ENCODE assay signal across 1 cellular context in the genomic region with DNA sequence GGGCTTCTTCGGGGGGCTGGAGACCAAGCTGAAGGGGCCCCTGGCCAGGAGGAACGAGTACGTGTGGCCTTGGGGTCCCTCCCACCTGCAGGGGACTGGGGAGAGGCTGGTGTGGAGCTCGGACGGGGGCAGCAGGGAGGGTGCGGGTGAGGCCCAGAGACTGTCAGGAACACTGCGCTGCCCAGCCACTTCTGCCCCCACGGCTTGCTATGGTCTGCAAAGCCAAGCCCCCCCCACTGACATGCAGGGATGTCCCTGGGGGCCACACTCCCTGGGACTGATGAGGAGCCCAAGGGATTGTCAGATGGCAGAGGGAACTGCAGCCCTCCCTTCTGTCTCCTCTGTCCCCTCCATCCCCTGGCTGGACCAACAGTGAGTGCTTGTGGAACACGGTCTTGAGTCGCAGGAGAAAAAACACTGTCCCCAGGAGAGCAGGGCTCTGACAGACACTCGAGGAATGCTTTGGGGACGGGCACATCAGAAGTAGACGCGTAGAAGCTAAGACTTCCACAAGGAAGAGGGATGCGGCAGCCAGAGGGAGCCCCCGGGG.
TF ChIP-seq lines count a peak whose summit lies in the region.

No MANE protein-coding gene starts in this region.

TF ChIP-seq in K562, 482 proteins besides CTCF, POLR2A, EP300 and RAD21:
- TF ChIP-seq, protein P1, sequence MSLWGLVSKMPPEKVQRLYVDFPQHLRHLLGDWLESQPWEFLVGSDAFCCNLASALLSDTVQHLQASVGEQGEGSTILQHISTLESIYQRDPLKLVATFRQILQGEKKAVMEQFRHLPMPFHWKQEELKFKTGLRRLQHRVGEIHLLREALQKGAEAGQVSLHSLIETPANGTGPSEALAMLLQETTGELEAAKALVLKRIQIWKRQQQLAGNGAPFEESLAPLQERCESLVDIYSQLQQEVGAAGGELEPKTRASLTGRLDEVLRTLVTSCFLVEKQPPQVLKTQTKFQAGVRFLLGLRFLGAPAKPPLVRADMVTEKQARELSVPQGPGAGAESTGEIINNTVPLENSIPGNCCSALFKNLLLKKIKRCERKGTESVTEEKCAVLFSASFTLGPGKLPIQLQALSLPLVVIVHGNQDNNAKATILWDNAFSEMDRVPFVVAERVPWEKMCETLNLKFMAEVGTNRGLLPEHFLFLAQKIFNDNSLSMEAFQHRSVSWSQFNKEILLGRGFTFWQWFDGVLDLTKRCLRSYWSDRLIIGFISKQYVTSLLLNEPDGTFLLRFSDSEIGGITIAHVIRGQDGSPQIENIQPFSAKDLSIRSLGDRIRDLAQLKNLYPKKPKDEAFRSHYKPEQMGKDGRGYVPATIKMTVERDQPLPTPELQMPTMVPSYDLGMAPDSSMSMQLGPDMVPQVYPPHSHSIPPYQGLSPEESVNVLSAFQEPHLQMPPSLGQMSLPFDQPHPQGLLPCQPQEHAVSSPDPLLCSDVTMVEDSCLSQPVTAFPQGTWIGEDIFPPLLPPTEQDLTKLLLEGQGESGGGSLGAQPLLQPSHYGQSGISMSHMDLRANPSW (CRISPR knock-in tag; IDR thresholded peaks at IDR 0.05), result no peak
- TF ChIP-seq POLR2G (IDR thresholded peaks at IDR 0.05; ENCODE audit: low read depth, low read length), result peak; percentile 5; the same call in 1 of the 2 replicates
